ENCODE assay signal across 20 cellular contexts in the genomic region with DNA sequence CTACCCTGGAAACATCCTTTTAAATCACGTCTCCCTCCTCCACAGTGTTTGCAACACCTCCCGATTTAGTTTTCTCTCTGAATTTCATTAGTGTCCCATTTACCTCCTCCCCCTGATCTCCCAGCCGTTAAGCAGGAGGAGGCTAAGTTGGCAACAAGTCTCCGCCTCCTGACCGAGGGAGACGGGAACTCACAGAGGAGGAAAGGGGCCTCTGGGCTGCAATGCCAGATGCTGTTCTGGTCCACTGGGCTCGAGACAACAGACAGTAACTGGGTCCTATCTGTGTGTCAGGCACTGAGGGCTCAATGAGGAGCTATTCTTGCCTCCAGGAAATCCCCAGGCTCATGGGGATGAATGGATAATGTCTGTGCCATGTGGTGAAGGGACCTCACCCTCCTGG.
DNase-seq lines count a peak whose midpoint lies in the region; ATAC-seq, FAIRE-seq and TF ChIP-seq lines count a peak whose summit lies in the region.
"Had no signal": no experiment of that assay in that cellular context is flagged by ENCODE, and none has a peak within 500 bp of the region (broad histone marks: within the 10 kb centered on the region; RNA-seq: fewer than 3 reads in every experiment).

No MANE protein-coding gene starts in this region.

- H3K36me3 Mint-ChIP-seq in stimulated activated memory B cell treated with anti-CD40 and anti-IgM and Interleukin-4, amounts not matched to agents 10 μg/mL and 1 μg/mL and 100 μg/mL, for 72 hours: no peaks in the 10 kb centered on the region
- H3K36me3 Mint-ChIP-seq: activated naive CD8-positive, alpha-beta T cell treated with anti-CD3 and anti-CD28 coated beads, Interleukin-2, amount 10 ng/mL, durations not matched to agents 7 days and 5 days; naive thymus-derived CD8-positive, alpha-beta T cell had no signal

- ATAC-seq in GM18907 (IDR thresholded peaks at IDR 0.05; ENCODE audit: unreplicated experiment) (peak; percentile 39), HG02938 (IDR thresholded peaks at IDR 0.05; ENCODE audit: unreplicated experiment) (no peak)
- no peak for ATAC-seq in stimulated activated memory B cell treated with anti-CD40 and anti-IgM and Interleukin-4, amounts not matched to agents 10 μg/mL and 1 μg/mL and 100 μg/mL, for 72 hours
- ATAC-seq: naive thymus-derived CD8-positive, alpha-beta T cell had no signal

- no peaks in the 10 kb centered on the region for H3K9me2 ChIP-seq in MM.1S (replicated peaks; ENCODE audit: insufficient read depth, low read length)

- H3K27ac ChIP-seq in MM.1S (ENCODE audit: low read length): no peak overlapping the region
- H3K27ac ChIP-seq: SJSA1 had no signal

- H3K4me2 ChIP-seq in MM.1S (ENCODE audit: low read depth, low read length): no peak overlapping the region

- no peaks in the 10 kb centered on the region for H3K4me1 Mint-ChIP-seq in stimulated activated memory B cell treated with anti-CD40 and anti-IgM and Interleukin-4, amounts not matched to agents 10 μg/mL and 1 μg/mL and 100 μg/mL, for 72 hours
- H3K4me1 Mint-ChIP-seq: activated naive CD8-positive, alpha-beta T cell treated with anti-CD3 and anti-CD28 coated beads, Interleukin-2, amount 10 ng/mL, durations not matched to agents 7 days and 5 days; naive thymus-derived CD8-positive, alpha-beta T cell had no signal

- no peaks in the 10 kb centered on the region for H4K20me1 ChIP-seq in MM.1S (ENCODE audit: insufficient read depth, low read length)

- no peaks in the 10 kb centered on the region for H3K27me3 Mint-ChIP-seq in stimulated activated memory B cell treated with anti-CD40 and anti-IgM and Interleukin-4, amounts not matched to agents 10 μg/mL and 1 μg/mL and 100 μg/mL, for 72 hours
- H3K27me3 Mint-ChIP-seq: activated T-cell treated with anti-CD3 and anti-CD28 coated beads, Interleukin-2, amount 50 U/mL, for 24 hours had no signal

- peak; percentile 81 for DNase-seq in RCC 7860 (ENCODE audit: low spot score)
- DNase-seq in inferior parietal cortex (ENCODE audit: extremely low spot score): peak; percentile 39
- DNase-seq in renal cortical epithelial cell (ENCODE audit: low read depth): peak; percentile 93
- no peak for DNase-seq in MM.1S
- DNase-seq in CD1c-positive myeloid dendritic cell (ENCODE audit: extremely low spot score): no peak
- DNase-seq: activated naive CD8-positive, alpha-beta T cell treated with anti-CD3 and anti-CD28 coated beads, Interleukin-2, amount 10 ng/mL, durations not matched to agents 7 days and 5 days; activated T-cell treated with anti-CD3 and anti-CD28 coated beads, Interleukin-2, amount 50 U/mL, for 24 hours; AML-193; DND-41; effector CD8-positive, alpha-beta T cell; Kasumi-1; naive thymus-derived CD8-positive, alpha-beta T cell; NCI-H1436; NCI-H2227 treated with DMSO at 0.1 percent for 48 hours; stimulated activated CD4-positive, alpha-beta T cell treated with anti-CD3 and anti-CD28 coated beads, Interleukin-2, amount 100 ng/mL, for 24 hours had no signal

- H3K36me3 ChIP-seq in MM.1S (replicated peaks; ENCODE audit: insufficient read depth, low read length): no peaks in the 10 kb centered on the region
- H3K36me3 ChIP-seq: SJSA1 had no signal

- no peaks in the 10 kb centered on the region for H3F3A ChIP-seq in MM.1S (ENCODE audit: insufficient read depth, low read length)

- H3K9ac ChIP-seq in MM.1S (ENCODE audit: low read length): no peak overlapping the region

- H3K9me3 Mint-ChIP-seq in stimulated activated memory B cell treated with anti-CD40 and anti-IgM and Interleukin-4, amounts not matched to agents 10 μg/mL and 1 μg/mL and 100 μg/mL, for 72 hours: no peaks in the 10 kb centered on the region
- H3K9me3 Mint-ChIP-seq: activated naive CD8-positive, alpha-beta T cell treated with anti-CD3 and anti-CD28 coated beads, Interleukin-2, amount 10 ng/mL, durations not matched to agents 7 days and 5 days; activated T-cell treated with anti-CD3 and anti-CD28 coated beads, Interleukin-2, amount 50 U/mL, for 24 hours had no signal

- H3K4me1 ChIP-seq in MM.1S (ENCODE audit: low read length): no peaks in the 10 kb centered on the region
- H3K4me1 ChIP-seq: SJSA1 had no signal

- H2AFZ ChIP-seq in MM.1S (ENCODE audit: low read length): no peak overlapping the region

- H3K27ac Mint-ChIP-seq in stimulated activated memory B cell treated with anti-CD40 and anti-IgM and Interleukin-4, amounts not matched to agents 10 μg/mL and 1 μg/mL and 100 μg/mL, for 72 hours: no peak overlapping the region
- H3K27ac Mint-ChIP-seq: activated naive CD8-positive, alpha-beta T cell treated with anti-CD3 and anti-CD28 coated beads, Interleukin-2, amount 10 ng/mL, durations not matched to agents 7 days and 5 days; activated T-cell treated with anti-CD3 and anti-CD28 coated beads, Interleukin-2, amount 50 U/mL, for 24 hours; naive thymus-derived CD8-positive, alpha-beta T cell had no signal

- H3K9me3 ChIP-seq in MM.1S (replicated peaks; ENCODE audit: insufficient read depth, low read length): no peaks in the 10 kb centered on the region
- H3K9me3 ChIP-seq: SJSA1 had no signal

- peak; percentile 59 for FAIRE-seq in RCC 7860 (lab: Jason Lieb, UNC)
- FAIRE-seq: TTC549 had no signal

- H3K4me3 Mint-ChIP-seq in stimulated activated memory B cell treated with anti-CD40 and anti-IgM and Interleukin-4, amounts not matched to agents 10 μg/mL and 1 μg/mL and 100 μg/mL, for 72 hours: no peak overlapping the region
- H3K4me3 Mint-ChIP-seq: activated naive CD8-positive, alpha-beta T cell treated with anti-CD3 and anti-CD28 coated beads, Interleukin-2, amount 10 ng/mL, durations not matched to agents 7 days and 5 days; activated T-cell treated with anti-CD3 and anti-CD28 coated beads, Interleukin-2, amount 50 U/mL, for 24 hours; naive thymus-derived CD8-positive, alpha-beta T cell had no signal

- H3K79me2 ChIP-seq in MM.1S (ENCODE audit: low read length): no peaks in the 10 kb centered on the region

- no peak overlapping the region for H3K4me3 ChIP-seq in MM.1S (ENCODE audit: low read length)
- H3K4me3 ChIP-seq: SJSA1 had no signal

- TF ChIP-seq CTCF in MM.1S (IDR thresholded peaks at IDR 0.05; ENCODE audit: low read length): no peak

- H3K27me3 ChIP-seq in MM.1S (replicated peaks; ENCODE audit: insufficient read depth, low read length): no peaks in the 10 kb centered on the region
- H3K27me3 ChIP-seq: SJSA1 had no signal

Comparison
In these comparisons a context has a peak if more than half of its experiments do, and no peak if none do; other contexts are left out.
1. DNase-seq: peak in RCC 7860 (single experiment), inferior parietal cortex (single experiment) and renal cortical epithelial cell (single experiment); none in MM.1S (single experiment) and CD1c-positive myeloid dendritic cell (single experiment).